ENCODE assay signal across 8 cellular contexts in genomic region chr6:33633084-33633461, GRCh38. TPM values are rescaled to one million over a fixed set of nuclear protein-coding genes. Genes with fewer than 3 reads are reported as not detected.
DNase-seq lines count a peak whose midpoint lies in the region; ATAC-seq and TF ChIP-seq lines count a peak whose summit lies in the region.

No MANE protein-coding gene starts in this region.

- dilution Hi-C loops in IMR-90 (cut with HindIII; ENCODE audit: low sequenced_read_pairs, unreplicated experiment) = no loop called here

- no peak overlapping the region for H3K4ac ChIP-seq in IMR-90 (ENCODE audit: low read depth, low read length)

- H3K56ac ChIP-seq in IMR-90 (ENCODE audit: extremely low read depth, insufficient read depth, low read length) = no peak overlapping the region

- no peak overlapping the region for H4K8ac ChIP-seq in IMR-90 (ENCODE audit: low read depth in 2 of 2, low read length in 2 of 2)

- no peak overlapping the region for H3K14ac ChIP-seq in IMR-90 (replicated peaks; ENCODE audit: low read depth, low read length)

- no TSS peak for BruUV-seq in IMR-90 (replicated peaks; lab: Mats Ljungman, UMichigan)

- H4K20me1 ChIP-seq in IMR-90 (ENCODE audit: insufficient read depth, low read length) = no peaks in the 10 kb centered on the region
- H4K20me1 ChIP-seq in neural progenitor cell (ENCODE audit: low read depth) = peaks cover 4% of the 10 kb centered on the region

- peak in 1 of 2 donors; percentile 1 for ATAC-seq in CD4-positive, CD25-positive, alpha-beta regulatory T cell (ENCODE audit: low read depth in 2 of 2)
- ATAC-seq in IMR-90 (ENCODE audit: low read depth) (no peak; the same call in 1 of the 2 replicates), GM21381 (IDR thresholded peaks at IDR 0.05; ENCODE audit: unreplicated experiment) (no peak)

- H3K79me1 ChIP-seq in IMR-90 (ENCODE audit: low read depth in 1 of 2, low read length in 2 of 2) = peaks cover 0 to 17% of the 10 kb centered on the region in 2 experiments; a peak in 1 of 4 replicates

- in situ Hi-C loops in IMR-90 (cut with MboI; ENCODE audit: low sequenced_read_pairs) = no loop called here

- H3K9me3 ChIP-seq in CD4-positive, CD25-positive, alpha-beta regulatory T cell (ENCODE audit: control insufficient read depth in 2 of 2, low read length in 2 of 2) = no peaks in the 10 kb centered on the region
- no peaks in the 10 kb centered on the region for H3K9me3 ChIP-seq in IMR-90 (ENCODE audit: control insufficient read depth, insufficient read depth, low read length)
- H3K9me3 ChIP-seq in neural progenitor cell (ENCODE audit: low read depth) = no peaks in the 10 kb centered on the region

- peaks cover 19% of the 10 kb centered on the region for H3K36me3 Mint-ChIP-seq in CD4-positive, CD25-positive, alpha-beta regulatory T cell
- H3K36me3 Mint-ChIP-seq in neural progenitor cell = no peaks in the 10 kb centered on the region

- peak overlapping the region; percentile 35 to 59 (median 37) for H3K27ac Mint-ChIP-seq in CD4-positive, CD25-positive, alpha-beta regulatory T cell
- no peak overlapping the region for H3K27ac Mint-ChIP-seq in neural progenitor cell

- intact Hi-C loops in IMR-90 (cut with micrococcal nuclease) = no loop called here
- intact Hi-C loops in dorsolateral prefrontal cortex (cut with DNase I) = loop anchor here (2.0 to 5.0 kb wide), 3 partner anchors 42 to 79 kb away; partner anchors contain the start of gene UQCC2 (in 1 of the 2)

- H3K4me3 Mint-ChIP-seq in CD4-positive, CD25-positive, alpha-beta regulatory T cell = peak overlapping the region; percentile 68 to 94 (median 83)
- H3K4me3 Mint-ChIP-seq in neural progenitor cell = peak overlapping the region; percentile 79

- TF ChIP-seq RAD21 in IMR-90 (IDR thresholded peaks at IDR 0.05; ENCODE audit: low read length) = no peak

- DNase-seq in CD4-positive, CD25-positive, alpha-beta regulatory T cell = no peak
- DNase-seq in IMR-90 (no peak), dorsolateral prefrontal cortex (no peak), neural progenitor cell (ENCODE audit: low spot score) (no peak), NCI-H2107 treated with DMSO at 0.1 percent for 48 hours (lab: John Stamatoyannopoulos, UW; ENCODE audit: unreplicated experiment) (no peak), NOMO-1 treated with DMSO at 0.1 percent for 48 hours (lab: John Stamatoyannopoulos, UW; ENCODE audit: unreplicated experiment) (no peak), HUDEP-2 (lab: John Stamatoyannopoulos, UW; ENCODE audit: unreplicated experiment in 76 of 76) (no peak)

- CTCF ChIA-PET in IMR-90 (lab: Yijun Ruan, JAX) = interaction anchor here (1.6 kb wide), 1 partner anchor 43 kb away, joined by 4 read pairs; no protein-coding TSS in a partner anchor

- H3K27me3 ChIP-seq in CD4-positive, CD25-positive, alpha-beta regulatory T cell (ENCODE audit: control insufficient read depth, insufficient read depth, low read length) = no peaks in the 10 kb centered on the region
- peaks cover 2% of the 10 kb centered on the region; the same call in 1 of the 2 replicates for H3K27me3 ChIP-seq in IMR-90 (ENCODE audit: control insufficient read depth, insufficient read depth, low read length)
- no peaks in the 10 kb centered on the region for H3K27me3 ChIP-seq in dorsolateral prefrontal cortex
- H3K27me3 ChIP-seq in neural progenitor cell = peaks cover 25% of the 10 kb centered on the region

- peaks cover 22% of the 10 kb centered on the region for H3F3A ChIP-seq in neural progenitor cell (ENCODE audit: low read depth)

- H4K91ac ChIP-seq in IMR-90 (ENCODE audit: insufficient read depth, low read depth, low read length) = no peak overlapping the region

- no peak overlapping the region for H3K18ac ChIP-seq in IMR-90 (ENCODE audit: low read depth, low read length)

- no peak overlapping the region for H4K5ac ChIP-seq in IMR-90 (ENCODE audit: low read depth, low read length)

- no peak for TF ChIP-seq POLR2A in IMR-90 (IDR thresholded peaks at IDR 0.05; ENCODE audit: low read depth, low read length)

- peak overlapping the region; percentile 83 for H2AK9ac ChIP-seq in IMR-90 (replicated peaks; ENCODE audit: low read depth, low read length, poor library complexity)

- no peak overlapping the region for H2BK120ac ChIP-seq in IMR-90 (ENCODE audit: low read depth, low read length)

- 26% methylated on average over 16 of the region's 21 CpGs; no CpG with 5 or more reads in 1 of the 2 experiments for WGBS in IMR-90 (ENCODE audit: extremely low coverage in 2 of 2, insufficient read length in 1 of 2), 2 experiments

- peaks cover 18% of the 10 kb centered on the region for H3K9me1 ChIP-seq in IMR-90 (ENCODE audit: insufficient read depth, low read length)

- H3K4me2 ChIP-seq in IMR-90 (ENCODE audit: low read depth, low read length) (peak overlapping the region; percentile 72), neural progenitor cell (peak overlapping the region; percentile 95)

- peaks cover 0 to 71% (median 49%) of the 10 kb centered on the region in 4 donors for H3K4me1 Mint-ChIP-seq in CD4-positive, CD25-positive, alpha-beta regulatory T cell
- H3K4me1 Mint-ChIP-seq in neural progenitor cell = peaks cover 36% of the 10 kb centered on the region

- H3K9ac ChIP-seq in IMR-90 (ENCODE audit: low read depth, low read length) = no peak overlapping the region
- H3K9ac ChIP-seq in neural progenitor cell = no peak overlapping the region

- H3K4me3 ChIP-seq in CD4-positive, CD25-positive, alpha-beta regulatory T cell (ENCODE audit: low read depth, low read length) = no peak overlapping the region
- H3K4me3 ChIP-seq in IMR-90 (ENCODE audit: insufficient read depth, low read depth, low read length) (peak overlapping the region; percentile 47), dorsolateral prefrontal cortex (peak overlapping the region in 57 of 59 donors; percentile 33 to 71 (median 54)), neural progenitor cell (peak overlapping the region; percentile 62)

- no peak overlapping the region; the same call in 1 of the 2 replicates for H3K23ac ChIP-seq in IMR-90 (ENCODE audit: low read depth, low read length)

- no peak overlapping the region for H2BK20ac ChIP-seq in IMR-90 (ENCODE audit: low read depth, low read length)

- peak overlapping the region; percentile 90 for H2AFZ ChIP-seq in IMR-90 (replicated peaks; ENCODE audit: low read length, poor library complexity)
- H2AFZ ChIP-seq in neural progenitor cell (replicated peaks) = peak overlapping the region; percentile 43

- no peak overlapping the region for H2BK15ac ChIP-seq in IMR-90 (ENCODE audit: low read depth, low read length)

- no peaks in the 10 kb centered on the region for H3K27me3 Mint-ChIP-seq in CD4-positive, CD25-positive, alpha-beta regulatory T cell
- peaks cover 31% of the 10 kb centered on the region for H3K27me3 Mint-ChIP-seq in neural progenitor cell (ENCODE audit: insufficient read depth, low read depth)

- peak overlapping the region; percentile 4; the same call in 1 of the 2 replicates for H2AK5ac ChIP-seq in IMR-90 (ENCODE audit: low read depth, low read length)

- no peak overlapping the region for H2BK5ac ChIP-seq in IMR-90 (ENCODE audit: low read depth, low read length, poor library complexity, severe bottlenecking)

- H3K36me3 ChIP-seq in CD4-positive, CD25-positive, alpha-beta regulatory T cell (ENCODE audit: control insufficient read depth, insufficient read depth, low read length) = peaks cover 2% of the 10 kb centered on the region
- H3K36me3 ChIP-seq in IMR-90 (ENCODE audit: control insufficient read depth, insufficient read depth, low read length) (no peaks in the 10 kb centered on the region), neural progenitor cell (no peaks in the 10 kb centered on the region)

- no peaks in the 10 kb centered on the region for H3K79me2 ChIP-seq in neural progenitor cell (ENCODE audit: low read depth)

- POLR2A ChIA-PET in IMR-90 (lab: Charles Lee; ENCODE audit: unreplicated experiment) = no interaction called here

- peak overlapping the region; percentile 41 for H3K27ac ChIP-seq in CD4-positive, CD25-positive, alpha-beta regulatory T cell (ENCODE audit: insufficient read depth, low read length, poor library complexity, severe bottlenecking)
- H3K27ac ChIP-seq in IMR-90 (ENCODE audit: insufficient read depth, low read length) = no peak overlapping the region; the same call in 1 of the 2 replicates
- peak overlapping the region in 7 of 59 donors; percentile 3 to 73 (median 31) for H3K27ac ChIP-seq in dorsolateral prefrontal cortex
- H3K27ac ChIP-seq in neural progenitor cell = no peak overlapping the region

- no peaks in the 10 kb centered on the region for H3K9me3 Mint-ChIP-seq in CD4-positive, CD25-positive, alpha-beta regulatory T cell
- H3K9me3 Mint-ChIP-seq in neural progenitor cell = no peaks in the 10 kb centered on the region

- H3K4me1 ChIP-seq in CD4-positive, CD25-positive, alpha-beta regulatory T cell (ENCODE audit: control insufficient read depth, insufficient read depth, low read length, poor library complexity, severe bottlenecking) = peaks cover 23% of the 10 kb centered on the region
- H3K4me1 ChIP-seq in IMR-90 (ENCODE audit: control insufficient read depth, insufficient read depth, low read length) (peaks cover 5% of the 10 kb centered on the region; the same call in 1 of the 2 replicates), neural progenitor cell (peaks cover 20% of the 10 kb centered on the region)

- TF ChIP-seq CTCF in IMR-90 (conservative IDR thresholded peaks at IDR 0.05; ENCODE audit: low read depth, low read length) = no peak
- TF ChIP-seq CTCF in dorsolateral prefrontal cortex (IDR thresholded peaks at IDR 0.05 in 54 of 56, conservative IDR thresholded peaks at IDR 0.05 in 2 of 56; ENCODE audit: low read depth in 1 of 56, partially characterized antibody in 56 of 56) = no peak
- TF ChIP-seq CTCF in neural progenitor cell (IDR thresholded peaks at IDR 0.05) = no peak

RNA-seq across cellular contexts. Expression of gene ITPR3, which starts 12.0 kb away (rescaled TPM):
- total RNA-seq in CD4-positive, CD25-positive, alpha-beta regulatory T cell = 54.5 TPM
- 1 to 10 TPM; 1.3 to 2.2 (median 1.9) TPM for polyA plus RNA-seq in CD4-positive, CD25-positive, alpha-beta regulatory T cell
- total RNA-seq in IMR-90 (2012; rRNA removed) (1.6 and 1.7 TPM in 2 replicates), dorsolateral prefrontal cortex (10 to 100 TPM in 1 of 120 experiments, 1 to 10 TPM in 119; 1.3 to 10.9 (median 3.8) TPM), neural progenitor cell (ENCODE audit: low replicate concordance) (1.5 and 3.4 TPM in 2 replicates)
- polyA plus RNA-seq in IMR-90 (2012; rRNA removed) = 3.7 and 4.1 TPM in 2 replicates
- 1.3 and 3.6 TPM in 2 replicates for polyA plus RNA-seq in IMR-90 (2012; cell fraction: cytosol; rRNA removed)
- 20.9 and 27.8 TPM in 2 replicates for polyA plus RNA-seq in IMR-90 (2012; cell fraction: nucleus; rRNA removed; ENCODE audit: low replicate concordance)

RNA-seq across cellular contexts. Expression of gene BAK1, which starts 53.0 kb away (rescaled TPM):
- total RNA-seq in CD4-positive, CD25-positive, alpha-beta regulatory T cell = 41.7 TPM
- polyA plus RNA-seq in CD4-positive, CD25-positive, alpha-beta regulatory T cell = 10 to 100 TPM; 38.1 to 66.3 (median 54.4) TPM
- total RNA-seq in IMR-90 (2012; rRNA removed) = 12.0 and 12.5 TPM in 2 replicates
- polyA plus RNA-seq in IMR-90 (2012; rRNA removed) = 18.2 and 19.0 TPM in 2 replicates
- polyA plus RNA-seq in IMR-90 (2012; cell fraction: cytosol; rRNA removed) = 10.5 and 18.3 TPM in 2 replicates
- polyA plus RNA-seq in IMR-90 (2012; cell fraction: nucleus; rRNA removed; ENCODE audit: low replicate concordance) = 14.4 and 24.2 TPM in 2 replicates
- 10 to 100 TPM in 82 of 120 experiments, 1 to 10 TPM in 38; 6.4 to 17.0 (median 10.8) TPM for total RNA-seq in dorsolateral prefrontal cortex
- 13.9 and 40.0 TPM in 2 replicates for total RNA-seq in neural progenitor cell (ENCODE audit: low replicate concordance)
